1 cellular context compared by ENCODE assay signal in the genomic region with DNA sequence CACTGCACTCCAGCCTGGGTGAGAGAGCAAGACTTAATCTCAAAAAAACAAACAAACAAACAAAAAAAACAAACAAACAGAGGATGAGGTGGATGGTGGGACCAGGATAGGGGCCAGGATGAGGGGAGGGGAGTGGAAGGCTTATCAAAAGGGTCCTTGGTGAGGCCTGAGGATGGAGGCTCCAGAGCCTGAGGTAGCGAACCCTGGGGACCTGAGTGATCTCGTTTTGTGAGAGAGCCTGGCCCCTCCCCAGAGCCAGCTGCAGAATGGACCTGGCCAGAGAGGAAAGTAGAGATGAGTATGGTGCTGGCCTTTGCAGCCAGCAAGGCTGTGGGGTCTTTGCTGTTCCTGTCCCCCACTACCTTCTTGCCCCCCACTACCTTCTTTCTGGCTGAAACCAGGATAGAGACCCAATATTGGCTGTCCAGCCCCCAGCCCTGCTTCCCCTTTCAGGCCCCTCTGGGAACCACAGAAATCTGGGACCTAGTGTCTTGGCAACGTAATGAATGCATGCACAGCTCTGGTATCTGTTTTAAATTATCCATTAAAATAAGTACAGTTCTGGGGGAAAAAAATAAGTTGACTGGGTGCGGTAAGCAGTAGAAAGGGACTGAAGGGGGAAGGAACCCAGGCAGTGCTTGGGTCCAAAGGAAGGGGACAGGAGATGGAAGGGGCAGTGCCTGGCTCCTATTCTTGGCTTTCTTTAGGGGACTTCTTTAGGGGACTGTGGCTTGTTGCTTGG.
TF ChIP-seq lines count a peak whose summit lies in the region.

No MANE protein-coding gene starts in this region.

TF ChIP-seq in HEK293, 187 proteins besides CTCF, POLR2A, EP300 and RAD21 (continued from another document):
- TF ChIP-seq, protein P1, sequence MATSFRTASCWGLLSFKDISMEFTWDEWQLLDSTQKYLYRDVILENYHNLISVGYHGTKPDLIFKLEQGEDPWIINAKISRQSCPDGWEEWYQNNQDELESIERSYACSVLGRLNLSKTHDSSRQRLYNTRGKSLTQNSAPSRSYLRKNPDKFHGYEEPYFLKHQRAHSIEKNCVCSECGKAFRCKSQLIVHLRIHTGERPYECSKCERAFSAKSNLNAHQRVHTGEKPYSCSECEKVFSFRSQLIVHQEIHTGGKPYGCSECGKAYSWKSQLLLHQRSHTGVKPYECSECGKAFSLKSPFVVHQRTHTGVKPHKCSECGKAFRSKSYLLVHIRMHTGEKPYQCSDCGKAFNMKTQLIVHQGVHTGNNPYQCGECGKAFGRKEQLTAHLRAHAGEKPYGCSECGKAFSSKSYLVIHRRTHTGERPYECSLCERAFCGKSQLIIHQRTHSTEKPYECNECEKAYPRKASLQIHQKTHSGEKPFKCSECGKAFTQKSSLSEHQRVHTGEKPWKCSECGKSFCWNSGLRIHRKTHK (tag by site-specific recombination; IDR thresholded peaks at IDR 0.05) = no peak
- TF ChIP-seq, protein P2, sequence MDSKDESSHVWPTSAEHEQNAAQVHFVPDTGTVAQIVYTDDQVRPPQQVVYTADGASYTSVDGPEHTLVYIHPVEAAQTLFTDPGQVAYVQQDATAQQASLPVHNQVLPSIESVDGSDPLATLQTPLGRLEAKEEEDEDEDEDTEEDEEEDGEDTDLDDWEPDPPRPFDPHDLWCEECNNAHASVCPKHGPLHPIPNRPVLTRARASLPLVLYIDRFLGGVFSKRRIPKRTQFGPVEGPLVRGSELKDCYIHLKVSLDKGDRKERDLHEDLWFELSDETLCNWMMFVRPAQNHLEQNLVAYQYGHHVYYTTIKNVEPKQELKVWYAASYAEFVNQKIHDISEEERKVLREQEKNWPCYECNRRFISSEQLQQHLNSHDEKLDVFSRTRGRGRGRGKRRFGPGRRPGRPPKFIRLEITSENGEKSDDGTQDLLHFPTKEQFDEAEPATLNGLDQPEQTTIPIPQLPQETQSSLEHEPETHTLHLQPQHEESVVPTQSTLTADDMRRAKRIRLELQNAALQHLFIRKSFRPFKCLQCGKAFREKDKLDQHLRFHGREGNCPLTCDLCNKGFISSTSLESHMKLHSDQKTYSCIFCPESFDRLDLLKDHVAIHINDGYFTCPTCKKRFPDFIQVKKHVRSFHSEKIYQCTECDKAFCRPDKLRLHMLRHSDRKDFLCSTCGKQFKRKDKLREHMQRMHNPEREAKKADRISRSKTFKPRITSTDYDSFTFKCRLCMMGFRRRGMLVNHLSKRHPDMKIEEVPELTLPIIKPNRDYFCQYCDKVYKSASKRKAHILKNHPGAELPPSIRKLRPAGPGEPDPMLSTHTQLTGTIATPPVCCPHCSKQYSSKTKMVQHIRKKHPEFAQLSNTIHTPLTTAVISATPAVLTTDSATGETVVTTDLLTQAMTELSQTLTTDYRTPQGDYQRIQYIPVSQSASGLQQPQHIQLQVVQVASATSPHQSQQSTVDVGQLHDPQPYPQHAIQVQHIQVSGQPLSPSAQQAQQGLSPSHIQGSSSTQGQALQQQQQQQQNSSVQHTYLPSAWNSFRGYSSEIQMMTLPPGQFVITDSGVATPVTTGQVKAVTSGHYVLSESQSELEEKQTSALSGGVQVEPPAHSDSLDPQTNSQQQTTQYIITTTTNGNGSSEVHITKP (tag by site-specific recombination; IDR thresholded peaks at IDR 0.05) = peak; percentile 94
- TF ChIP-seq ZNF629 (tag by site-specific recombination; IDR thresholded peaks at IDR 0.05) (no peak), ZNF626 (tag by site-specific recombination; IDR thresholded peaks at IDR 0.05) (no peak), OSR2 (tag by site-specific recombination; IDR thresholded peaks at IDR 0.05) (no peak), ZNF248 (tag by site-specific recombination; IDR thresholded peaks at IDR 0.05) (no peak), PRDM1 (tag by site-specific recombination; IDR thresholded peaks at IDR 0.05) (no peak), ZSCAN23 (tag by site-specific recombination; IDR thresholded peaks at IDR 0.05) (no peak), ZNF544 (tag by site-specific recombination; IDR thresholded peaks at IDR 0.05) (no peak), MZF1 (tag by site-specific recombination; IDR thresholded peaks at IDR 0.05; ENCODE audit: borderline replicate concordance) (no peak), ZNF654 (tag by site-specific recombination; IDR thresholded peaks at IDR 0.05; ENCODE audit: low read depth) (no peak), YY2 (tag by site-specific recombination; IDR thresholded peaks at IDR 0.05) (no peak), ZNF366 (tag by site-specific recombination; conservative IDR thresholded peaks at IDR 0.05) (0 out of 2 replicates have a peak, but pooled peaks have one; percentile 18), REPIN1 (tag by site-specific recombination; IDR thresholded peaks at IDR 0.05; ENCODE audit: low read depth) (no peak), ZBTB20 (tag by site-specific recombination; IDR thresholded peaks at IDR 0.05) (no peak), ZNF701 (tag by site-specific recombination; IDR thresholded peaks at IDR 0.05) (no peak), ZNF239 (tag by site-specific recombination; IDR thresholded peaks at IDR 0.05) (no peak), RBAK (tag by site-specific recombination; IDR thresholded peaks at IDR 0.05) (no peak), ZNF571 (tag by site-specific recombination; IDR thresholded peaks at IDR 0.05) (no peak), GFI1B (tag by site-specific recombination; IDR thresholded peaks at IDR 0.05) (no peak), ZNF23 (tag by site-specific recombination; IDR thresholded peaks at IDR 0.05; ENCODE audit: borderline replicate concordance) (no peak), ZBTB21 (tag by site-specific recombination; IDR thresholded peaks at IDR 0.05) (no peak), ZBTB17 (tag by site-specific recombination; IDR thresholded peaks at IDR 0.05) (peak; percentile 31; the same call in 1 of the 2 replicates), ZNF138 (tag by site-specific recombination; IDR thresholded peaks at IDR 0.05; ENCODE audit: borderline replicate concordance) (no peak), ZNF155 (tag by site-specific recombination; IDR thresholded peaks at IDR 0.05) (no peak), ZNF596 (tag by site-specific recombination; IDR thresholded peaks at IDR 0.05) (no peak), ZNF76 (tag by site-specific recombination; IDR thresholded peaks at IDR 0.05; ENCODE audit: borderline replicate concordance, low read depth) (no peak), GLIS1 (tag by site-specific recombination; IDR thresholded peaks at IDR 0.05) (peak; percentile 79), KLF8 (tag by site-specific recombination; IDR thresholded peaks at IDR 0.05) (no peak)
- TF ChIP-seq, protein P3, sequence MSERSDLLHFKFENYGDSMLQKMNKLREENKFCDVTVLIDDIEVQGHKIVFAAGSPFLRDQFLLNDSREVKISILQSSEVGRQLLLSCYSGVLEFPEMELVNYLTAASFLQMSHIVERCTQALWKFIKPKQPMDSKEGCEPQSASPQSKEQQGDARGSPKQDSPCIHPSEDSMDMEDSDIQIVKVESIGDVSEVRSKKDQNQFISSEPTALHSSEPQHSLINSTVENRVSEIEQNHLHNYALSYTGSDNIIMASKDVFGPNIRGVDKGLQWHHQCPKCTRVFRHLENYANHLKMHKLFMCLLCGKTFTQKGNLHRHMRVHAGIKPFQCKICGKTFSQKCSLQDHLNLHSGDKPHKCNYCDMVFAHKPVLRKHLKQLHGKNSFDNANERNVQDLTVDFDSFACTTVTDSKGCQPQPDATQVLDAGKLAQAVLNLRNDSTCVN (tag by site-specific recombination; optimal IDR thresholded peaks at IDR 0.05) = no peak
- TF ChIP-seq, protein P4, sequence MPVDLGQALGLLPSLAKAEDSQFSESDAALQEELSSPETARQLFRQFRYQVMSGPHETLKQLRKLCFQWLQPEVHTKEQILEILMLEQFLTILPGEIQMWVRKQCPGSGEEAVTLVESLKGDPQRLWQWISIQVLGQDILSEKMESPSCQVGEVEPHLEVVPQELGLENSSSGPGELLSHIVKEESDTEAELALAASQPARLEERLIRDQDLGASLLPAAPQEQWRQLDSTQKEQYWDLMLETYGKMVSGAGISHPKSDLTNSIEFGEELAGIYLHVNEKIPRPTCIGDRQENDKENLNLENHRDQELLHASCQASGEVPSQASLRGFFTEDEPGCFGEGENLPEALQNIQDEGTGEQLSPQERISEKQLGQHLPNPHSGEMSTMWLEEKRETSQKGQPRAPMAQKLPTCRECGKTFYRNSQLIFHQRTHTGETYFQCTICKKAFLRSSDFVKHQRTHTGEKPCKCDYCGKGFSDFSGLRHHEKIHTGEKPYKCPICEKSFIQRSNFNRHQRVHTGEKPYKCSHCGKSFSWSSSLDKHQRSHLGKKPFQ (tag by site-specific recombination; IDR thresholded peaks at IDR 0.05) = no peak
- TF ChIP-seq, protein P5, sequence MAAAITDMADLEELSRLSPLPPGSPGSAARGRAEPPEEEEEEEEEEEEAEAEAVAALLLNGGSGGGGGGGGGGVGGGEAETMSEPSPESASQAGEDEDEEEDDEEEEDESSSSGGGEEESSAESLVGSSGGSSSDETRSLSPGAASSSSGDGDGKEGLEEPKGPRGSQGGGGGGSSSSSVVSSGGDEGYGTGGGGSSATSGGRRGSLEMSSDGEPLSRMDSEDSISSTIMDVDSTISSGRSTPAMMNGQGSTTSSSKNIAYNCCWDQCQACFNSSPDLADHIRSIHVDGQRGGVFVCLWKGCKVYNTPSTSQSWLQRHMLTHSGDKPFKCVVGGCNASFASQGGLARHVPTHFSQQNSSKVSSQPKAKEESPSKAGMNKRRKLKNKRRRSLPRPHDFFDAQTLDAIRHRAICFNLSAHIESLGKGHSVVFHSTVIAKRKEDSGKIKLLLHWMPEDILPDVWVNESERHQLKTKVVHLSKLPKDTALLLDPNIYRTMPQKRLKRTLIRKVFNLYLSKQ (tag by site-specific recombination; IDR thresholded peaks at IDR 0.05; ENCODE audit: borderline replicate concordance) = no peak
- TF ChIP-seq, protein P6, sequence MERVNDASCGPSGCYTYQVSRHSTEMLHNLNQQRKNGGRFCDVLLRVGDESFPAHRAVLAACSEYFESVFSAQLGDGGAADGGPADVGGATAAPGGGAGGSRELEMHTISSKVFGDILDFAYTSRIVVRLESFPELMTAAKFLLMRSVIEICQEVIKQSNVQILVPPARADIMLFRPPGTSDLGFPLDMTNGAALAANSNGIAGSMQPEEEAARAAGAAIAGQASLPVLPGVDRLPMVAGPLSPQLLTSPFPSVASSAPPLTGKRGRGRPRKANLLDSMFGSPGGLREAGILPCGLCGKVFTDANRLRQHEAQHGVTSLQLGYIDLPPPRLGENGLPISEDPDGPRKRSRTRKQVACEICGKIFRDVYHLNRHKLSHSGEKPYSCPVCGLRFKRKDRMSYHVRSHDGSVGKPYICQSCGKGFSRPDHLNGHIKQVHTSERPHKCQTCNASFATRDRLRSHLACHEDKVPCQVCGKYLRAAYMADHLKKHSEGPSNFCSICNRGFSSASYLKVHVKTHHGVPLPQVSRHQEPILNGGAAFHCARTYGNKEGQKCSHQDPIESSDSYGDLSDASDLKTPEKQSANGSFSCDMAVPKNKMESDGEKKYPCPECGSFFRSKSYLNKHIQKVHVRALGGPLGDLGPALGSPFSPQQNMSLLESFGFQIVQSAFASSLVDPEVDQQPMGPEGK (tag by site-specific recombination; IDR thresholded peaks at IDR 0.05) = peak; percentile 38; the same call in 1 of the 2 replicates
- TF ChIP-seq, protein P7, sequence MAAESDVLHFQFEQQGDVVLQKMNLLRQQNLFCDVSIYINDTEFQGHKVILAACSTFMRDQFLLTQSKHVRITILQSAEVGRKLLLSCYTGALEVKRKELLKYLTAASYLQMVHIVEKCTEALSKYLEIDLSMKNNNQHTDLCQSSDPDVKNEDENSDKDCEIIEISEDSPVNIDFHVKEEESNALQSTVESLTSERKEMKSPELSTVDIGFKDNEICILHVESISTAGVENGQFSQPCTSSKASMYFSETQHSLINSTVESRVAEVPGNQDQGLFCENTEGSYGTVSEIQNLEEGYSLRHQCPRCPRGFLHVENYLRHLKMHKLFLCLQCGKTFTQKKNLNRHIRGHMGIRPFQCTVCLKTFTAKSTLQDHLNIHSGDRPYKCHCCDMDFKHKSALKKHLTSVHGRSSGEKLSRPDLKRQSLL (tag by site-specific recombination; IDR thresholded peaks at IDR 0.05) = no peak
- TF ChIP-seq, protein P8, sequence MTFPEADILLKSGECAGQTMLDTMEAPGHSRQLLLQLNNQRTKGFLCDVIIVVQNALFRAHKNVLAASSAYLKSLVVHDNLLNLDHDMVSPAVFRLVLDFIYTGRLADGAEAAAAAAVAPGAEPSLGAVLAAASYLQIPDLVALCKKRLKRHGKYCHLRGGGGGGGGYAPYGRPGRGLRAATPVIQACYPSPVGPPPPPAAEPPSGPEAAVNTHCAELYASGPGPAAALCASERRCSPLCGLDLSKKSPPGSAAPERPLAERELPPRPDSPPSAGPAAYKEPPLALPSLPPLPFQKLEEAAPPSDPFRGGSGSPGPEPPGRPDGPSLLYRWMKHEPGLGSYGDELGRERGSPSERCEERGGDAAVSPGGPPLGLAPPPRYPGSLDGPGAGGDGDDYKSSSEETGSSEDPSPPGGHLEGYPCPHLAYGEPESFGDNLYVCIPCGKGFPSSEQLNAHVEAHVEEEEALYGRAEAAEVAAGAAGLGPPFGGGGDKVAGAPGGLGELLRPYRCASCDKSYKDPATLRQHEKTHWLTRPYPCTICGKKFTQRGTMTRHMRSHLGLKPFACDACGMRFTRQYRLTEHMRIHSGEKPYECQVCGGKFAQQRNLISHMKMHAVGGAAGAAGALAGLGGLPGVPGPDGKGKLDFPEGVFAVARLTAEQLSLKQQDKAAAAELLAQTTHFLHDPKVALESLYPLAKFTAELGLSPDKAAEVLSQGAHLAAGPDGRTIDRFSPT (tag by site-specific recombination; IDR thresholded peaks at IDR 0.05) = no peak
